ENCODE assay signal across 9 cellular contexts in the genomic region with DNA sequence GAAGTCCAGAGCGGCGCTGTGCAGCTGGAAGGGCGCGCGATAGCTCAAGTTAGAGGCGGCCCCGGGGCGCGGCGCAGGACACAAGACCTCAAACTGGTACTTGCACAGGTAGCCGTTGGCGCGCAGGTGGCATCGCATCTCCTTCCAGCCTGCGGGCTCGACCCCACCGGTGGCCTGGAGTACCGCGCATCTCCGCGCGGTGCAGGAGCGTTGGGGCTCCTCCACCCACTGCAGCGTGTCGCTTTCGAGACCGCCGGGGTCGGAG. TPM values are rescaled to one million over a fixed set of nuclear protein-coding genes. Genes with fewer than 3 reads are reported as not detected.
DNase-seq lines count a peak whose midpoint lies in the region; ATAC-seq and TF ChIP-seq lines count a peak whose summit lies in the region.
"Had no signal": no experiment of that assay in that cellular context is flagged by ENCODE, and none has a peak within 500 bp of the region (broad histone marks: within the 10 kb centered on the region; RNA-seq: fewer than 3 reads in every experiment).

No MANE protein-coding gene starts in this region.

- H3K4me1 ChIP-seq in foreskin keratinocyte: no peaks in the 10 kb centered on the region
- H3K4me1 ChIP-seq in osteoblast (ENCODE audit: insufficient read depth, low read length): no peaks in the 10 kb centered on the region

- peak overlapping the region; percentile 24 to 72 (median 28) for H3K4me3 Mint-ChIP-seq in T-cell

- H3K27me3 ChIP-seq in BJ (ENCODE audit: control insufficient read depth, insufficient read depth, low read length): 0 out of 2 replicates have a peak, but pooled peaks cover 1% of the 10 kb centered on the region
- peaks cover 35% of the 10 kb centered on the region for H3K27me3 ChIP-seq in foreskin keratinocyte
- H3K27me3 ChIP-seq in osteoblast (ENCODE audit: insufficient read depth, low read length): no peaks in the 10 kb centered on the region

- no peak overlapping the region for H3K27ac Mint-ChIP-seq in T-cell
- H3K27ac Mint-ChIP-seq: T-helper 1 cell treated with Interleukin-12 subunit alpha and Interleukin-12 subunit beta and Interleukin-4 antibody, amounts not matched to agents 30 μg/mL and 1 μg/mL, for 36 hours had no signal

- POLR2A ChIA-PET in BJ (lab: Charles Lee) (no interaction called here), T-cell (lab: Charles Lee) (no interaction called here)

- H3K27me3 Mint-ChIP-seq in T-cell: peaks cover 30 to 36% of the 10 kb centered on the region in 2 donors

- CTCF ChIA-PET in BJ (lab: Yijun Ruan, JAX) (interaction anchor here (0.8 kb wide), 1 partner anchor 12 kb away, joined by 3 read pairs; no protein-coding TSS in a partner anchor), T-cell (lab: Charles Lee) (no interaction called here)

- no peaks in the 10 kb centered on the region for H3K9me3 Mint-ChIP-seq in T-cell
- H3K9me3 Mint-ChIP-seq: T-helper 1 cell treated with Interleukin-12 subunit alpha and Interleukin-12 subunit beta and Interleukin-4 antibody, amounts not matched to agents 30 μg/mL and 1 μg/mL, for 36 hours had no signal

- ATAC-seq in T-cell (replicated peaks in 1 of 4) (peak; percentile 39 to 66 (median 44)), foreskin keratinocyte (peak; percentile 57)

- H3K36me3 ChIP-seq in BJ (ENCODE audit: control insufficient read depth, insufficient read depth, low read length) (no peaks in the 10 kb centered on the region), osteoblast (ENCODE audit: insufficient read depth, low read length) (no peaks in the 10 kb centered on the region)

- H3K9me3 ChIP-seq in osteoblast (ENCODE audit: low read depth, low read length): no peaks in the 10 kb centered on the region

- DNase-seq in BJ (ENCODE audit: low read depth): no peak
- peak in 1 of 34 experiments; percentile 2 for DNase-seq in T-cell
- no peak for DNase-seq in foreskin keratinocyte
- DNase-seq in osteoblast (ENCODE audit: insufficient read length, low spot score, missing footprints): peak; percentile 58
- no peak for DNase-seq in dedifferentiated amniotic fluid mesenchymal stem cell (ENCODE audit: extremely low spot score)
- DNase-seq in glomerular visceral epithelial cell (ENCODE audit: extremely low spot score): no peak
- no peak for DNase-seq in SIG-M5 (lab: John Stamatoyannopoulos, UW)
- DNase-seq in NCI-H1436 (lab: John Stamatoyannopoulos, UW): no peak

- no peaks in the 10 kb centered on the region for H3K79me2 ChIP-seq in osteoblast (ENCODE audit: insufficient read depth, low read length)

- H3K4me1 Mint-ChIP-seq in T-cell: peaks cover 6 to 13% (median 12%) of the 10 kb centered on the region in 3 donors

- H3K27ac ChIP-seq in foreskin keratinocyte (no peak overlapping the region), osteoblast (ENCODE audit: low read depth, low read length) (no peak overlapping the region)

- H3K4me3 ChIP-seq in BJ (ENCODE audit: low read depth, low read length): peak overlapping the region; percentile 29
- H3K4me3 ChIP-seq in osteoblast (ENCODE audit: insufficient read depth, low read length): no peak overlapping the region

- H3K36me3 Mint-ChIP-seq in T-cell: no peaks in the 10 kb centered on the region

- no peaks in the 10 kb centered on the region for H4K20me1 ChIP-seq in osteoblast (ENCODE audit: insufficient read depth, low read length)

- peak overlapping the region; percentile 29 for H2AFZ ChIP-seq in osteoblast (ENCODE audit: low read length)

- TF ChIP-seq CTCF in BJ (IDR thresholded peaks at IDR 0.05; ENCODE audit: insufficient read depth, low read depth, low read length): no peak
- TF ChIP-seq CTCF in foreskin keratinocyte (conservative IDR thresholded peaks at IDR 0.05): no peak
- TF ChIP-seq CTCF in osteoblast (IDR thresholded peaks at IDR 0.05; ENCODE audit: extremely low read depth, low read depth, low read length): no peak

- H3K4me2 ChIP-seq in osteoblast (ENCODE audit: insufficient read depth, low read length): peak overlapping the region; percentile 18

RNA-seq across cellular contexts. Expression of a gene that starts 0.6 kb away (rescaled TPM):
- 0.12 and 0.23 TPM in 2 replicates for polyA plus RNA-seq in BJ (2011; rRNA removed)
- 0.09 and 0.26 TPM in 2 replicates for polyA minus RNA-seq in BJ (2011; rRNA and poly(A)+ RNA removed)
- not detected for total RNA-seq in T-cell
- total RNA-seq in foreskin keratinocyte: not detected in 2 replicates
- polyA plus RNA-seq in foreskin keratinocyte: not detected in 2 replicates
- 0.29 TPM in 1 of 2 replicates, not detected in the other for total RNA-seq in osteoblast

RNA-seq across cellular contexts. Expression of a gene that starts 47.6 kb away (rescaled TPM):
- polyA plus RNA-seq in BJ (2011; rRNA removed) (42.2 and 55.9 TPM in 2 replicates), foreskin keratinocyte (not detected in 2 replicates)
- polyA minus RNA-seq in BJ (2011; rRNA and poly(A)+ RNA removed): 26.1 and 34.8 TPM in 2 replicates
- total RNA-seq in T-cell (not detected), foreskin keratinocyte (not detected in 2 replicates), osteoblast (under 0.01 TPM in 2 replicates)
